In the genomic region with DNA sequence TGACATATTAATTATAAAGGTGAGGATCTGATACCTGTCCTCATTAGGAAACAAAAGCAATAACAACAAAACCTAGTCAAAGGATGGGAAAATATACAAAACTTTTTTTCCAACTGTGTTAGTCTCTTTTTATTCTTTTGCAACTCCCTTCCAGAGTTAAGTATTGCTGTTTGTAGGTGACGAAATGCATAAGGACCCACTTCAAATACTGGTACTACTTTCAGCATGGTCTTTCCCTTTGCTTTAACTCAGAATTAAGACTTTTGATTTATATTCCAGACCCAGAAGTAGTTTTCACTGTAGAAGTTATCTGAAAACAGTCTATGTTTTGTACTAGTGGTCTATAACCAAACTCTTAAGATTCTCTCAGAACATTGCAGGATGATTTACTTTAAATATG, we compare ENCODE assay signal across 27 cellular contexts. TPM values are rescaled to one million over a fixed set of nuclear protein-coding genes. Genes with fewer than 3 reads are reported as not detected.
"Had no signal": no experiment of that assay in that cellular context is flagged by ENCODE, and none has a peak within 500 bp of the region (broad histone marks: within the 10 kb centered on the region; RNA-seq: fewer than 3 reads in every experiment).

No MANE protein-coding gene starts in this region.

- ATAC-seq: effector memory CD8-positive, alpha-beta T cell; esophagus mucosa; foreskin keratinocyte; gastrocnemius medialis; gastroesophageal sphincter; heart left ventricle; heart right ventricle had no signal

- H3K36me3 ChIP-seq: colonic mucosa, esophagus muscularis mucosa, esophagus squamous epithelium, gastrocnemius medialis, gastroesophageal sphincter, heart left ventricle, heart right ventricle had no signal

- H3K27ac Mint-ChIP-seq: dendritic cell treated with granulocyte-macrophage colony-stimulating factor and Interleukin-4, amounts not matched to agents 40 ng/mL and 50 ng/mL, for 4 days; effector memory CD8-positive, alpha-beta T cell; endodermal cell had no signal

- H3K4me3 Mint-ChIP-seq: dendritic cell treated with granulocyte-macrophage colony-stimulating factor and Interleukin-4, amounts not matched to agents 40 ng/mL and 50 ng/mL, for 4 days; effector memory CD8-positive, alpha-beta T cell; endodermal cell had no signal

- DNase-seq: colonic mucosa; cortex of kidney; dermis blood vessel endothelial cell; dorsolateral prefrontal cortex; effector CD4-positive, alpha-beta T cell; effector CD8-positive, alpha-beta T cell; effector memory CD4-positive, alpha-beta T cell; effector memory CD8-positive, alpha-beta T cell; endodermal cell; erythroblast; esophagus squamous epithelium; foreskin fibroblast; foreskin keratinocyte; foreskin melanocyte; gastrocnemius medialis; glutamatergic neuron; head of caudate nucleus; heart left ventricle; heart right ventricle had no signal

- H3K4me3 ChIP-seq: colonic mucosa, coronary artery, dorsolateral prefrontal cortex, esophagus muscularis mucosa, esophagus squamous epithelium, gastrocnemius medialis, gastroesophageal sphincter, heart left ventricle, heart right ventricle had no signal

- H3K27ac ChIP-seq: colonic mucosa, coronary artery, dorsolateral prefrontal cortex, epithelial cell of prostate, esophagus muscularis mucosa, esophagus squamous epithelium, foreskin keratinocyte, gastrocnemius medialis, gastroesophageal sphincter, heart left ventricle, heart right ventricle had no signal

- H3K27me3 Mint-ChIP-seq: dendritic cell treated with granulocyte-macrophage colony-stimulating factor and Interleukin-4, amounts not matched to agents 40 ng/mL and 50 ng/mL, for 4 days had no signal

- H3K27me3 ChIP-seq: colonic mucosa, dorsolateral prefrontal cortex, esophagus muscularis mucosa, esophagus squamous epithelium, gastrocnemius medialis, gastroesophageal sphincter, heart left ventricle had no signal

- H3K9me3 Mint-ChIP-seq: dendritic cell treated with granulocyte-macrophage colony-stimulating factor and Interleukin-4, amounts not matched to agents 40 ng/mL and 50 ng/mL, for 4 days; effector memory CD8-positive, alpha-beta T cell; endodermal cell had no signal

- H3K4me1 ChIP-seq: colonic mucosa, esophagus muscularis mucosa, esophagus squamous epithelium, foreskin keratinocyte, gastrocnemius medialis, gastroesophageal sphincter, heart left ventricle, heart right ventricle had no signal

- H3K9me3 ChIP-seq: colonic mucosa, esophagus muscularis mucosa, esophagus squamous epithelium, gastrocnemius medialis, gastroesophageal sphincter, heart left ventricle, heart right ventricle had no signal

RNA-seq across cellular contexts. Expression of gene ABCC9, which starts 34.1 kb away (rescaled TPM):
- total RNA-seq: dermis microvascular lymphatic vessel endothelial cell, endothelial cell of umbilical vein had no signal
